19 cellular contexts compared by ENCODE assay signal in the genomic region with DNA sequence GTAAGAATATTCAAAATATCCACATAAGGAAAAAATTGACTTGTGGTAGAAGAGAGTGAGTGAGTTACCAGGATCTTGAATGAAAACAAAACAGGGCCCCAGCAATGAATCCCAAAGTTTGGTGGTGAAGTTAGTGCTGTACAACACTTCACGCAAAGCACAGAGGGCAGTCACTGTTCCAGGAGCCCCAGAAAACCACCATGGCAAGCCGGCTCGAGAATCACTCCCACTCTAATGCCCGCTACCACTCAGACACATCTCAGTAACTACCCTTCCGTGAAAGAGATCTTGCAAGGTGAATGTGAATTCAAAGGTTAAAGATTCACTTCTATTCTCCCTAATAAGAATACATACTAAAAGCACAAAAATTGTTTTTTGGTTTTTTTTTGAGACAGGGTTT.
"Had no signal": no experiment of that assay in that cellular context is flagged by ENCODE, and none has a peak within 500 bp of the region (broad histone marks: within the 10 kb centered on the region; RNA-seq: fewer than 3 reads in every experiment).

No MANE protein-coding gene starts in this region.

- DNase-seq: effector CD4-positive, alpha-beta T cell; endodermal cell; erythroblast; foreskin melanocyte; heart left ventricle; hippocampal formation; mammary epithelial cell; nucleus accumbens; ovary; right cardiac atrium; stimulated activated CD4-positive, alpha-beta T cell treated with anti-CD3 and anti-CD28 coated beads, Interleukin-4, amount 100 ng/mL, for 1 hour; stimulated activated CD8-positive, alpha-beta memory T cell treated with anti-CD3 and anti-CD28 coated beads, Interleukin-4, amount 100 ng/mL, for 48 hours had no signal

- H3K4me3 ChIP-seq: coronary artery, heart left ventricle, neural progenitor cell, ovary, smooth muscle cell, tibial nerve had no signal

- H3K27ac ChIP-seq: coronary artery, neural progenitor cell, ovary, tibial nerve had no signal

- H3K27me3 Mint-ChIP-seq: natural killer cell treated with Interleukin-12 subunit alpha and Interleukin-12 subunit beta and Interleukin-15 and Interleukin-18, amount 100 ng/mL, for 72 hours; stimulated activated naive CD8-positive, alpha-beta T cell treated with anti-CD3 and anti-CD28 coated beads, Interleukin-15, Interleukin-2, amounts not matched to agents 100 ng/mL and 50 ng/mL, for 24 hours had no signal

- H3K36me3 ChIP-seq: neural progenitor cell, ovary, tibial nerve had no signal

- H3K36me3 Mint-ChIP-seq: natural killer cell treated with Interleukin-12 subunit alpha and Interleukin-12 subunit beta and Interleukin-15 and Interleukin-18, amount 100 ng/mL, for 72 hours had no signal

- H3K9ac ChIP-seq: neural progenitor cell had no signal

- H3K4me1 ChIP-seq: neural progenitor cell had no signal

- H3K9me3 ChIP-seq: heart left ventricle, ovary, tibial nerve had no signal

- H3K27ac Mint-ChIP-seq: endodermal cell; natural killer cell treated with Interleukin-12 subunit alpha and Interleukin-12 subunit beta and Interleukin-15 and Interleukin-18, amount 100 ng/mL, for 72 hours; stimulated activated effector memory CD8-positive, alpha-beta T cell treated with anti-CD3 and anti-CD28 coated beads, Interleukin-12 subunit alpha, Interleukin-12 subunit beta, amount 100 ng/mL, for 72 hours; stimulated activated naive CD8-positive, alpha-beta T cell treated with anti-CD3 and anti-CD28 coated beads, Interleukin-15, Interleukin-2, amounts not matched to agents 100 ng/mL and 50 ng/mL, for 24 hours had no signal

- H3K4me1 Mint-ChIP-seq: endodermal cell had no signal

- ATAC-seq: heart left ventricle; natural killer cell treated with Interleukin-12 subunit alpha and Interleukin-12 subunit beta and Interleukin-15 and Interleukin-18, amount 100 ng/mL, for 72 hours; right cardiac atrium; stimulated activated effector memory CD8-positive, alpha-beta T cell treated with anti-CD3 and anti-CD28 coated beads, Interleukin-12 subunit alpha, Interleukin-12 subunit beta, amount 100 ng/mL, for 72 hours had no signal

- H3K27me3 ChIP-seq: heart left ventricle, neural progenitor cell, ovary, tibial nerve had no signal

- H3K4me3 Mint-ChIP-seq: endodermal cell; natural killer cell treated with Interleukin-12 subunit alpha and Interleukin-12 subunit beta and Interleukin-15 and Interleukin-18, amount 100 ng/mL, for 72 hours; neural progenitor cell; stimulated activated effector memory CD8-positive, alpha-beta T cell treated with anti-CD3 and anti-CD28 coated beads, Interleukin-12 subunit alpha, Interleukin-12 subunit beta, amount 100 ng/mL, for 72 hours; stimulated activated naive CD8-positive, alpha-beta T cell treated with anti-CD3 and anti-CD28 coated beads, Interleukin-15, Interleukin-2, amounts not matched to agents 100 ng/mL and 50 ng/mL, for 24 hours had no signal

- H3K9me3 Mint-ChIP-seq: endodermal cell; natural killer cell treated with Interleukin-12 subunit alpha and Interleukin-12 subunit beta and Interleukin-15 and Interleukin-18, amount 100 ng/mL, for 72 hours; neural progenitor cell; stimulated activated effector memory CD8-positive, alpha-beta T cell treated with anti-CD3 and anti-CD28 coated beads, Interleukin-12 subunit alpha, Interleukin-12 subunit beta, amount 100 ng/mL, for 72 hours; stimulated activated naive CD8-positive, alpha-beta T cell treated with anti-CD3 and anti-CD28 coated beads, Interleukin-15, Interleukin-2, amounts not matched to agents 100 ng/mL and 50 ng/mL, for 24 hours had no signal
